In the genomic region with DNA sequence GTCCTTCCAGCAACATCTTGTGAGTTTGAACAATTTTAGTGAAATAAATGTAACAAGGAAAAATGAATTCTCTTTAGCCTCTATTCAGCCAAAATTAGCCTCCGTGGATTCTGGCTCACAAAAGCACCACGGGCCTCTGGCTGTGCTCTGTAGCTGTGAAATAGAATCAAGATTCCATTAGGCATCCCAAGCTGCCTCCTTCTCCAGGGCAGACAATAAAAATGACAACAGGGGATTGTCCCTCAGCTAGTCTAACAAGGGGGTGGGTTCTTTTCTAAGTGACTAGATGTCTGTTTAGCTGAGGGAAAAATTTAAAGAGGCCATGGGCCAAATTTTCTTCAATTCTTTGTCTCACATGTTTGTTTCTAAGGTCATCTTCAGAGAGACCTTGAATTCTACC, we compare ENCODE assay signal across 13 cellular contexts.
DNase-seq lines count a peak whose midpoint lies in the region; ATAC-seq and TF ChIP-seq lines count a peak whose summit lies in the region.
"Had no signal": no experiment of that assay in that cellular context is flagged by ENCODE, and none has a peak within 500 bp of the region (broad histone marks: within the 10 kb centered on the region; RNA-seq: fewer than 3 reads in every experiment).

No MANE protein-coding gene starts in this region.

- H3K4me2 ChIP-seq in neural progenitor cell (peak overlapping the region; percentile 33), PC-9 (no peak overlapping the region)
- H3K4me2 ChIP-seq: BLaER1 treated with 17β-estradiol and CSF1 and Interleukin-3, amounts not matched to agents 10 nM and 100 nM; GM23338 had no signal

- H3K4me1 Mint-ChIP-seq in WTC11 (peaks cover 12% of the 10 kb centered on the region), neural progenitor cell (peaks cover 28% of the 10 kb centered on the region)
- H3K4me1 Mint-ChIP-seq in T-helper 2 cell treated with Interferon-gamma antibody and Interleukin-4, amounts not matched to agents 5 μg/mL and 100 μg/mL, for 36 hours (ENCODE audit: low read depth) = no peaks in the 10 kb centered on the region
- H3K4me1 Mint-ChIP-seq: CD4-positive, CD25-positive, alpha-beta regulatory T cell had no signal

- H3K9me3 ChIP-seq in left ventricle myocardium inferior (replicated peaks) = no peaks in the 10 kb centered on the region
- H3K9me3 ChIP-seq in neural progenitor cell (ENCODE audit: low read depth) = no peaks in the 10 kb centered on the region
- H3K9me3 ChIP-seq in PC-9 (ENCODE audit: insufficient read depth, low read depth) = no peaks in the 10 kb centered on the region
- H3K9me3 ChIP-seq: BLaER1 treated with 17β-estradiol and CSF1 and Interleukin-3, amounts not matched to agents 10 nM and 100 nM had no signal

- no peaks in the 10 kb centered on the region for H3K9me2 ChIP-seq in PC-9 (ENCODE audit: insufficient read depth)

- no peaks in the 10 kb centered on the region for H3K9me3 Mint-ChIP-seq in WTC11
- H3K9me3 Mint-ChIP-seq in neural progenitor cell = no peaks in the 10 kb centered on the region
- no peaks in the 10 kb centered on the region for H3K9me3 Mint-ChIP-seq in T-helper 2 cell treated with Interferon-gamma antibody and Interleukin-4, amounts not matched to agents 5 μg/mL and 100 μg/mL, for 36 hours
- H3K9me3 Mint-ChIP-seq: GM23338 had no signal

- no peaks in the 10 kb centered on the region for H3K36me3 Mint-ChIP-seq in WTC11
- peaks cover 2% of the 10 kb centered on the region for H3K36me3 Mint-ChIP-seq in neural progenitor cell
- no peaks in the 10 kb centered on the region for H3K36me3 Mint-ChIP-seq in T-helper 2 cell treated with Interferon-gamma antibody and Interleukin-4, amounts not matched to agents 5 μg/mL and 100 μg/mL, for 36 hours (ENCODE audit: low read depth)
- H3K36me3 Mint-ChIP-seq: CD4-positive, CD25-positive, alpha-beta regulatory T cell had no signal

- no peak overlapping the region for H3K4me3 ChIP-seq in left ventricle myocardium inferior
- H3K4me3 ChIP-seq in neural progenitor cell = no peak overlapping the region
- no peak overlapping the region for H3K4me3 ChIP-seq in PC-9
- H3K4me3 ChIP-seq: BLaER1 treated with 17β-estradiol and CSF1 and Interleukin-3, amounts not matched to agents 10 nM and 100 nM; GM23338 had no signal

- no peaks in the 10 kb centered on the region for H3K27me3 Mint-ChIP-seq in WTC11 (ENCODE audit: low read depth)
- H3K27me3 Mint-ChIP-seq in neural progenitor cell (ENCODE audit: insufficient read depth, low read depth) = peaks cover 4% of the 10 kb centered on the region
- H3K27me3 Mint-ChIP-seq in T-helper 2 cell treated with Interferon-gamma antibody and Interleukin-4, amounts not matched to agents 5 μg/mL and 100 μg/mL, for 36 hours (ENCODE audit: low read depth) = no peaks in the 10 kb centered on the region
- H3K27me3 Mint-ChIP-seq: CD4-positive, CD25-positive, alpha-beta regulatory T cell had no signal

- CTCF ChIA-PET in WTC11 (lab: Charles Lee) (interaction anchor here (1.0 kb wide), 1 partner anchor 112 kb away, joined by 3 read pairs; no protein-coding TSS in a partner anchor), PC-9 (lab: Charles Lee) (no interaction called here)

- no peak overlapping the region for H3K4me3 Mint-ChIP-seq in WTC11
- H3K4me3 Mint-ChIP-seq in neural progenitor cell = peak overlapping the region; percentile 37
- no peak overlapping the region for H3K4me3 Mint-ChIP-seq in T-helper 2 cell treated with Interferon-gamma antibody and Interleukin-4, amounts not matched to agents 5 μg/mL and 100 μg/mL, for 36 hours
- H3K4me3 Mint-ChIP-seq: CD4-positive, CD25-positive, alpha-beta regulatory T cell; GM23338 had no signal

- H3K27ac Mint-ChIP-seq in WTC11 = no peak overlapping the region
- peak overlapping the region; percentile 86 for H3K27ac Mint-ChIP-seq in neural progenitor cell
- H3K27ac Mint-ChIP-seq in T-helper 2 cell treated with Interferon-gamma antibody and Interleukin-4, amounts not matched to agents 5 μg/mL and 100 μg/mL, for 36 hours = no peak overlapping the region
- H3K27ac Mint-ChIP-seq: CD4-positive, CD25-positive, alpha-beta regulatory T cell; GM23338 had no signal

- H3F3A ChIP-seq in neural progenitor cell (ENCODE audit: low read depth) (peaks cover 13% of the 10 kb centered on the region), PC-9 (ENCODE audit: insufficient read depth, low read depth) (no peaks in the 10 kb centered on the region)

- H3K9ac ChIP-seq in neural progenitor cell = no peak overlapping the region
- H3K9ac ChIP-seq: BLaER1 treated with 17β-estradiol and CSF1 and Interleukin-3, amounts not matched to agents 10 nM and 100 nM had no signal

- POLR2A ChIA-PET in WTC11 (lab: Charles Lee) (no interaction called here), PC-9 (lab: Charles Lee; ENCODE audit: unreplicated experiment) (no interaction called here)

- H3K27ac ChIP-seq in left ventricle myocardium inferior (replicated peaks) (peak overlapping the region; percentile 14), neural progenitor cell (peak overlapping the region; percentile 60), PC-9 (no peak overlapping the region)
- H3K27ac ChIP-seq: BLaER1 treated with 17β-estradiol and CSF1 and Interleukin-3, amounts not matched to agents 10 nM and 100 nM had no signal

- no TSS peak for BruUV-seq in PC-9 (replicated peaks; lab: Mats Ljungman, UMichigan)

- ATAC-seq in Right ventricle myocardium inferior (no peak), WTC11 (peak; percentile 71)
- ATAC-seq: GM23338 had no signal

- no peaks in the 10 kb centered on the region for H3K79me2 ChIP-seq in neural progenitor cell (ENCODE audit: low read depth)
- no peaks in the 10 kb centered on the region for H3K79me2 ChIP-seq in PC-9 (ENCODE audit: low read depth)

- intact Hi-C loops in left ventricle myocardium inferior (cut with micrococcal nuclease) (no loop called here), Right ventricle myocardium inferior (cut with DNase I) (no loop called here), PC-9 (cut with micrococcal nuclease; ENCODE audit: unreplicated experiment) (no loop called here)

- no peaks in the 10 kb centered on the region for H3K27me3 ChIP-seq in left ventricle myocardium inferior (ENCODE audit: low read depth)
- no peaks in the 10 kb centered on the region for H3K27me3 ChIP-seq in neural progenitor cell
- H3K27me3 ChIP-seq in PC-9 (ENCODE audit: insufficient read depth, low read depth) = no peaks in the 10 kb centered on the region
- H3K27me3 ChIP-seq: BLaER1 treated with 17β-estradiol and CSF1 and Interleukin-3, amounts not matched to agents 10 nM and 100 nM had no signal

- no peak for DNase-seq in left ventricle myocardium inferior
- no peak for DNase-seq in Right ventricle myocardium inferior (ENCODE audit: missing footprints)
- DNase-seq in WTC11 (ENCODE audit: low spot score) = no peak
- peak; percentile 58 for DNase-seq in neural progenitor cell (ENCODE audit: low spot score)
- no peak for DNase-seq in T-helper 2 cell treated with Interferon-gamma antibody and Interleukin-4, amounts not matched to agents 5 μg/mL and 100 μg/mL, for 36 hours (ENCODE audit: low spot score)
- no peak for DNase-seq in activated naive CD4-positive, alpha-beta T cell treated with Interleukin-2 at 50 U/mL for 16 hours
- no peak for DNase-seq in PC-9
- DNase-seq: 8988T; ACHN; CD4-positive, CD25-positive, alpha-beta regulatory T cell; H7 had no signal

- H3K36me3 ChIP-seq in left ventricle myocardium inferior = no peaks in the 10 kb centered on the region
- H3K36me3 ChIP-seq in neural progenitor cell = no peaks in the 10 kb centered on the region
- no peaks in the 10 kb centered on the region for H3K36me3 ChIP-seq in PC-9 (ENCODE audit: low read depth)
- H3K36me3 ChIP-seq: BLaER1 treated with 17β-estradiol and CSF1 and Interleukin-3, amounts not matched to agents 10 nM and 100 nM had no signal

- H3K4me1 ChIP-seq in left ventricle myocardium inferior (no peaks in the 10 kb centered on the region), neural progenitor cell (peaks cover 47% of the 10 kb centered on the region), PC-9 (replicated peaks; ENCODE audit: insufficient read depth) (no peaks in the 10 kb centered on the region)

- no peaks in the 10 kb centered on the region for H4K20me1 ChIP-seq in neural progenitor cell (ENCODE audit: low read depth)
- H4K20me1 ChIP-seq in PC-9 (ENCODE audit: insufficient read depth) = no peaks in the 10 kb centered on the region
- H4K20me1 ChIP-seq: BLaER1 treated with 17β-estradiol and CSF1 and Interleukin-3, amounts not matched to agents 10 nM and 100 nM had no signal

- H2AFZ ChIP-seq in neural progenitor cell (replicated peaks) = no peak overlapping the region
- no peak overlapping the region for H2AFZ ChIP-seq in PC-9
- H2AFZ ChIP-seq: GM23338 had no signal

- TF ChIP-seq CTCF in left ventricle myocardium inferior (IDR thresholded peaks at IDR 0.05; ENCODE audit: borderline replicate concordance) (no peak), WTC11 (IDR thresholded peaks at IDR 0.05) (no peak), neural progenitor cell (IDR thresholded peaks at IDR 0.05) (no peak), PC-9 (conservative IDR thresholded peaks at IDR 0.05) (no peak)

TF ChIP-seq in WTC11, 78 proteins besides CTCF, POLR2A, EP300 and RAD21 (continues in another document):
- TF ChIP-seq FOXK1 (CRISPR knock-in tag; IDR thresholded peaks at IDR 0.05) (no peak), EMX1 (CRISPR knock-in tag; IDR thresholded peaks at IDR 0.05) (no peak), NFYB (CRISPR knock-in tag; conservative IDR thresholded peaks at IDR 0.05; ENCODE audit: low read depth) (no peak)
- TF ChIP-seq, protein P1, sequence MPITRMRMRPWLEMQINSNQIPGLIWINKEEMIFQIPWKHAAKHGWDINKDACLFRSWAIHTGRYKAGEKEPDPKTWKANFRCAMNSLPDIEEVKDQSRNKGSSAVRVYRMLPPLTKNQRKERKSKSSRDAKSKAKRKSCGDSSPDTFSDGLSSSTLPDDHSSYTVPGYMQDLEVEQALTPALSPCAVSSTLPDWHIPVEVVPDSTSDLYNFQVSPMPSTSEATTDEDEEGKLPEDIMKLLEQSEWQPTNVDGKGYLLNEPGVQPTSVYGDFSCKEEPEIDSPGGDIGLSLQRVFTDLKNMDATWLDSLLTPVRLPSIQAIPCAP (CRISPR knock-in tag; IDR thresholded peaks at IDR 0.05) = no peak
